Comparison of ENCODE assay signal across 8 cellular contexts in the genomic region with DNA sequence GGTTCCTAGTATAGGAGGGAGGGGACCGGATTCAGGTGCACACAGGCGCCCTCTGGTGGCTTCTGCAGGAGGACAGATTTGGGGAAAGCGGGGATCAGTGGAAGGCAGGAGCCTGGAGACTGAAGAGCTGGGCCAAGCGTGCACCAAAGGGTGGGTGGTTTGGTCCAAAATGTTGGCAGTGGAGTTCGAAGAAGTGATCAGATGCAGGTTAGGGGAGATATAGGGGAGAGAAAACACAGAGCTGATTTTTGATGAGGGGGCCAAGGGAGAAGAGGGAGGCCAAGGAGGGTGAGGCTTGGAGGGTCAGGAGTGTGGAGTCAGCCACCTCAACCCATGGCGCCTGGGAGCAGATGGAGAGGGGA. TPM values are rescaled to one million over a fixed set of nuclear protein-coding genes. Genes with fewer than 3 reads are reported as not detected.
A peak's percentile ranks its signal among the peaks of the same experiment; 100 is the strongest.
DNase-seq lines count a peak whose midpoint lies in the region; ATAC-seq, FAIRE-seq and TF ChIP-seq lines count a peak whose summit lies in the region.

No MANE protein-coding gene starts in this region.

- no peaks in the 10 kb centered on the region for H3K36me3 Mint-ChIP-seq in immature natural killer cell

- FAIRE-seq in GM19239 (lab: Jason Lieb, UNC) = peak; percentile 90

- TF ChIP-seq POLR2A in body of pancreas (IDR thresholded peaks at IDR 0.05) = no peak

- H3K4me3 ChIP-seq in ACC112 (ENCODE audit: low read depth, low read length) (no peak overlapping the region), body of pancreas (no peak overlapping the region)

- H2AFZ ChIP-seq in ACC112 (ENCODE audit: low read length, unreplicated experiment) = peak overlapping the region; percentile 32

- DNase-seq in GM19239 (ENCODE audit: insufficient read length, low spot score) (no peak), NCI-H2107 (lab: John Stamatoyannopoulos, UW) (peak; percentile 67), UCSD-AML1 (lab: John Stamatoyannopoulos, UW; ENCODE audit: unreplicated experiment) (peak; percentile 72), body of pancreas (peak; percentile 89 to 92 (median 90)), immature natural killer cell (peak; percentile 74 to 78 (median 76))
- DNase-seq in stimulated activated CD4-positive, alpha-beta T cell treated with anti-CD3 and anti-CD28 coated beads, Interleukin-12 subunit alpha, Interleukin-12 subunit beta, amount 100 ng/mL, for 24 hours (ENCODE audit: low read depth in 2 of 2) = peak; percentile 70 to 86

- no peaks in the 10 kb centered on the region for H3K27me3 ChIP-seq in ACC112 (ENCODE audit: insufficient read depth, low read length)
- H3K27me3 ChIP-seq in body of pancreas = no peaks in the 10 kb centered on the region

- ATAC-seq in body of pancreas (peak; percentile 92), GM18498 (IDR thresholded peaks at IDR 0.05; ENCODE audit: unreplicated experiment) (no peak)

- TF ChIP-seq CTCF in body of pancreas (IDR thresholded peaks at IDR 0.05) = peak; percentile 79 to 92 (median 88)

- no peaks in the 10 kb centered on the region for H3K36me3 ChIP-seq in ACC112 (ENCODE audit: insufficient read depth, low read length)
- no peaks in the 10 kb centered on the region for H3K36me3 ChIP-seq in body of pancreas (replicated peaks in 1 of 2; ENCODE audit: insufficient read depth in 1 of 2, low read depth in 2 of 2)

- H3K27ac ChIP-seq in ACC112 (ENCODE audit: low read depth, low read length) (no peak overlapping the region), body of pancreas (peak overlapping the region in 3 of 4 donors; percentile 33 to 49 (median 35))

- intact Hi-C loops in body of pancreas (cut with DNase I) = no loop called here

- H3K9me3 ChIP-seq in body of pancreas = no peaks in the 10 kb centered on the region

- peaks cover 8% of the 10 kb centered on the region for H3K4me1 ChIP-seq in ACC112 (ENCODE audit: control insufficient read depth, insufficient read depth, low read length, unreplicated experiment)
- H3K4me1 ChIP-seq in body of pancreas = peaks cover 19% of the 10 kb centered on the region

- peak overlapping the region in 4 of 6 donors; percentile 27 to 81 (median 64) for H3K27ac Mint-ChIP-seq in immature natural killer cell

- H3K79me2 ChIP-seq in ACC112 (ENCODE audit: control insufficient read depth, insufficient read depth, low read length, unreplicated experiment) = no peaks in the 10 kb centered on the region

- H3K9me3 Mint-ChIP-seq in immature natural killer cell = no peaks in the 10 kb centered on the region

- no peak overlapping the region for H3K4me3 Mint-ChIP-seq in immature natural killer cell

- H3K27me3 Mint-ChIP-seq in immature natural killer cell (ENCODE audit: low read depth in 3 of 3) = peaks cover 0 to 1% (median 0%) of the 10 kb centered on the region in 3 donors

- peaks cover 19 to 22% of the 10 kb centered on the region in 2 donors for H3K4me1 Mint-ChIP-seq in immature natural killer cell

- 5 to 11% methylated on average over 6 of the region's 6 CpGs for WGBS in body of pancreas, 2 donors

RNA-seq across cellular contexts. Expression of gene CARM1, which starts 6.8 kb away (rescaled TPM):
- total RNA-seq in body of pancreas = 10 to 100 TPM in 1 of 2 donors, 1 to 10 TPM in 1; 6.3 to 11.7 TPM
- polyA plus RNA-seq in immature natural killer cell = under 1 TPM; 0.26 to 0.83 (median 0.29) TPM

RNA-seq across cellular contexts. Expression of gene C19orf38, which starts 16.3 kb away (rescaled TPM):
- total RNA-seq in body of pancreas = under 1 TPM in 1 of 2 donors, not detected in 1; 0.52 TPM
- 1 to 10 TPM; 1.2 to 5.6 (median 3.3) TPM for polyA plus RNA-seq in immature natural killer cell

RNA-seq across cellular contexts. Expression of gene TMED1, which starts 28.5 kb away (rescaled TPM):
- total RNA-seq in body of pancreas = 10 to 100 TPM; 14.5 to 34.6 TPM
- 100 to 1,000 TPM in 1 of 3 donors, 10 to 100 TPM in 2; 60.1 to 103 (median 88.5) TPM for polyA plus RNA-seq in immature natural killer cell
